In genomic region chr3:93988283-93988682, GRCh38 we compare ENCODE assay signal across 3 cellular contexts.
TF ChIP-seq lines count a peak whose summit lies in the region.

No MANE protein-coding gene starts in this region.

TF ChIP-seq in A549, 52 proteins besides CTCF, POLR2A, EP300 and RAD21:
- TF ChIP-seq USF2 (IDR thresholded peaks at IDR 0.05) (no peak), SMC3 (IDR thresholded peaks at IDR 0.05) (no peak), FOXS1 (CRISPR knock-in tag; IDR thresholded peaks at IDR 0.05) (no peak), NPAS2 (CRISPR knock-in tag; IDR thresholded peaks at IDR 0.05; ENCODE audit: borderline replicate concordance) (no peak), MYC (IDR thresholded peaks at IDR 0.05; ENCODE audit: borderline replicate concordance, low read length) (no peak), ESRRA (IDR thresholded peaks at IDR 0.05; ENCODE audit: borderline replicate concordance, low read length) (no peak), CHD4 (IDR thresholded peaks at IDR 0.05; ENCODE audit: borderline replicate concordance) (no peak), RNF2 (IDR thresholded peaks at IDR 0.05; ENCODE audit: borderline replicate concordance, low read depth) (no peak), HMGXB4 (CRISPR knock-in tag; IDR thresholded peaks at IDR 0.05; ENCODE audit: borderline replicate concordance) (no peak), HEYL (CRISPR knock-in tag; IDR thresholded peaks at IDR 0.05) (no peak), KDM1A (IDR thresholded peaks at IDR 0.05; ENCODE audit: low read depth) (no peak), NR3C1 (IDR thresholded peaks at IDR 0.05) (no peak), GATA3 (IDR thresholded peaks at IDR 0.05; ENCODE audit: borderline replicate concordance) (no peak)
TF ChIP-seq in A549: peak in this region for 0.

TF ChIP-seq in Ishikawa, 13 proteins besides CTCF, POLR2A, EP300 and RAD21 (continued from another document):
- TF ChIP-seq FOXM1 (IDR thresholded peaks at IDR 0.05; ENCODE audit: borderline replicate concordance, low read depth) = no peak

TF ChIP-seq in WTC11, 78 proteins besides CTCF, POLR2A, EP300 and RAD21 (continued from another document):
- TF ChIP-seq E2F4 (CRISPR knock-in tag; IDR thresholded peaks at IDR 0.05; ENCODE audit: borderline replicate concordance, low read depth) (no peak), ZNF416 (CRISPR knock-in tag; IDR thresholded peaks at IDR 0.05) (no peak), TCF7 (CRISPR knock-in tag; IDR thresholded peaks at IDR 0.05; ENCODE audit: low read depth) (no peak), SOX15 (CRISPR knock-in tag; IDR thresholded peaks at IDR 0.05) (no peak), ETV6 (CRISPR knock-in tag; IDR thresholded peaks at IDR 0.05) (no peak), E2F1 (CRISPR knock-in tag; IDR thresholded peaks at IDR 0.05) (no peak), NFYB (CRISPR knock-in tag; conservative IDR thresholded peaks at IDR 0.05; ENCODE audit: low read depth) (no peak), SMAD4 (CRISPR knock-in tag; IDR thresholded peaks at IDR 0.05) (no peak), ZNF671 (CRISPR knock-in tag; IDR thresholded peaks at IDR 0.05) (no peak), ZNF138 (CRISPR knock-in tag; conservative IDR thresholded peaks at IDR 0.05) (no peak), ESRRA (CRISPR knock-in tag; IDR thresholded peaks at IDR 0.05; ENCODE audit: borderline replicate concordance) (no peak), AR (CRISPR knock-in tag; IDR thresholded peaks at IDR 0.05) (no peak), GTF2I (CRISPR knock-in tag; conservative IDR thresholded peaks at IDR 0.05) (no peak), ZNF532 (CRISPR knock-in tag; IDR thresholded peaks at IDR 0.05; ENCODE audit: borderline replicate concordance) (no peak), TEAD1 (CRISPR knock-in tag; IDR thresholded peaks at IDR 0.05) (no peak), NR3C1 (CRISPR knock-in tag; conservative IDR thresholded peaks at IDR 0.05; ENCODE audit: low read depth) (no peak), ZNF317 (CRISPR knock-in tag; IDR thresholded peaks at IDR 0.05; ENCODE audit: borderline replicate concordance, low read depth) (no peak), SP1 (CRISPR knock-in tag; conservative IDR thresholded peaks at IDR 0.05) (no peak), ZNF232 (CRISPR knock-in tag; IDR thresholded peaks at IDR 0.05) (no peak)
TF ChIP-seq in WTC11: peak in this region for 0.
